ENCODE assay signal across 1 cellular context in genomic region chr13:98450495-98451167, GRCh38.
TF ChIP-seq lines count a peak whose summit lies in the region.

No MANE protein-coding gene starts in this region.

TF ChIP-seq in HEK293, 187 proteins besides CTCF, POLR2A, EP300 and RAD21 (continued from another document):
- TF ChIP-seq ZNF513 (tag by site-specific recombination; IDR thresholded peaks at IDR 0.05): no peak
- no peak for TF ChIP-seq ZNF114 (tag by site-specific recombination; IDR thresholded peaks at IDR 0.05)
- TF ChIP-seq ZNF221 (tag by site-specific recombination; IDR thresholded peaks at IDR 0.05; ENCODE audit: borderline replicate concordance): no peak
- TF ChIP-seq ZNF610 (tag by site-specific recombination; IDR thresholded peaks at IDR 0.05; ENCODE audit: borderline replicate concordance): no peak
- no peak for TF ChIP-seq ZNF580 (tag by site-specific recombination; IDR thresholded peaks at IDR 0.05)
- TF ChIP-seq ZNF2 (tag by site-specific recombination; IDR thresholded peaks at IDR 0.05): no peak
- TF ChIP-seq ZNF248 (tag by site-specific recombination; IDR thresholded peaks at IDR 0.05): no peak
- TF ChIP-seq ZNF670 (tag by site-specific recombination; IDR thresholded peaks at IDR 0.05; ENCODE audit: low read depth): no peak
- TF ChIP-seq ZNF621 (tag by site-specific recombination; IDR thresholded peaks at IDR 0.05): no peak
- TF ChIP-seq KLF8 (tag by site-specific recombination; IDR thresholded peaks at IDR 0.05): no peak
- peak; percentile 52; the same call in 1 of the 2 replicates for TF ChIP-seq SCRT1 (tag by site-specific recombination; IDR thresholded peaks at IDR 0.05; ENCODE audit: borderline replicate concordance)
- no peak for TF ChIP-seq ZNF747 (tag by site-specific recombination; IDR thresholded peaks at IDR 0.05)
TF ChIP-seq in HEK293: peak in this region for 2.
